Comparison of ENCODE assay signal across 8 cellular contexts in the genomic region with DNA sequence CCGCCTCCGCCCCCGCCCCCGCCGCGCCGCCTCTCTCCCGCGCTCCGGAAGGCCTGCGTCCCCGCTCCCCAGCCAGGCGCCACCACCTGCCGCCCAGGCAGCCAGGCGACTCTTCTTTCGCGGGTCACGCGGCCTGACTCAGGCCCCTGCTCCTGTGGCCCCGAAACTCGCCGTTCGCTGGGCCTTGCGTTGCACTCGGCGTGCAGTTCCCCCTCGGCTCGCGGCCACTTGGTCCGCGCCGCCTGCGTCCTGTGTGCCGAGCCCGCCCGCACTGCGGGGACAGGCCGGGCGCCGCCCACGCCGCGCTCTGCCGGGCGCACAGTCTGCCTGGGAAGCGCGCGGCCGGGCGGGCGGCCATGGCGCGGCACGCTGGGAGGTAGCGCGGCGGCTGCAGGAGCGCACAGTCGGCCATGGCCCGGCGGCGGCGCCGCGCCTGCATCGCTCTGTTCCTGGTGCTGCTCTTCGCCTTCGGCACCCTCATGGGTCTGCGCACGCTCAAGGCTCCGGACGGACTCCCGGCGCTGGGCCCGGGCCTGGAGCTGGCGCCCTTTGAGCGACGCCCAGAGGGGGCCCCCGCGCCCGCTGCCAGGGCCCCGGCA.
DNase-seq lines count a peak whose midpoint lies in the region; ATAC-seq and TF ChIP-seq lines count a peak whose summit lies in the region.

A gene with protein sequence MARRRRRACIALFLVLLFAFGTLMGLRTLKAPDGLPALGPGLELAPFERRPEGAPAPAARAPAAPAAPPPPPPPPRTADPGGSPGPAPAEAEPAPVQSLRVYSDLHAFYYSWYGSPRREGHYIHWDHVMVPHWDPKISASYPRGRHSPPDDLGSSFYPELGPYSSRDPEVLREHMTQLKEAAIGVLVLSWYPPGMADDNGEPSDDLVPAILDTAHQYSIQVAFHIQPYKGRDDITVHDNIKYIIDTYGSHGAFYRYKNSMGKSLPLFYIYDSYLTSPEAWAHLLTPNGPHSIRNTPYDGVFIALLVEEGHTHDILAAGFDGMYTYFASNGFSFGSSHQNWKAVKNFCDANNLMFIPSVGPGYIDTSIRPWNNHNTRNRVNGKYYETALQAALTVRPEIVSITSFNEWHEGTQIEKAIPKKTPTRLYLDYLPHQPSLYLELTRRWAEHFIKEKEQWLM (plus strand): TSS at position 75 of the 599 bp plus-strand sequence. CDS start 336 bp downstream, at position 411.

- peak; percentile 57 for ATAC-seq in GM19023 (IDR thresholded peaks at IDR 0.05; ENCODE audit: unreplicated experiment)

- TF ChIP-seq POLR2A in Raji (IDR thresholded peaks at IDR 0.05; ENCODE audit: insufficient read depth, low read depth, low read length), result peak; percentile 74

- DNase-seq in CD1c-positive myeloid dendritic cell (ENCODE audit: extremely low spot score), result peak; percentile 88
- DNase-seq in HuH-7 (ENCODE audit: low spot score), result peak; percentile 62
- peak; percentile 84 for DNase-seq in astrocyte of the hippocampus (ENCODE audit: low read depth, low spot score)
- peak in 32 of 51 donors; percentile 9 to 64 (median 29) for DNase-seq in hypothalamus (lab: John Stamatoyannopoulos, UW)
- peak; percentile 79 for DNase-seq in retina
- DNase-seq in KG1 (lab: John Stamatoyannopoulos, UW), result no peak
